In the genomic region with DNA sequence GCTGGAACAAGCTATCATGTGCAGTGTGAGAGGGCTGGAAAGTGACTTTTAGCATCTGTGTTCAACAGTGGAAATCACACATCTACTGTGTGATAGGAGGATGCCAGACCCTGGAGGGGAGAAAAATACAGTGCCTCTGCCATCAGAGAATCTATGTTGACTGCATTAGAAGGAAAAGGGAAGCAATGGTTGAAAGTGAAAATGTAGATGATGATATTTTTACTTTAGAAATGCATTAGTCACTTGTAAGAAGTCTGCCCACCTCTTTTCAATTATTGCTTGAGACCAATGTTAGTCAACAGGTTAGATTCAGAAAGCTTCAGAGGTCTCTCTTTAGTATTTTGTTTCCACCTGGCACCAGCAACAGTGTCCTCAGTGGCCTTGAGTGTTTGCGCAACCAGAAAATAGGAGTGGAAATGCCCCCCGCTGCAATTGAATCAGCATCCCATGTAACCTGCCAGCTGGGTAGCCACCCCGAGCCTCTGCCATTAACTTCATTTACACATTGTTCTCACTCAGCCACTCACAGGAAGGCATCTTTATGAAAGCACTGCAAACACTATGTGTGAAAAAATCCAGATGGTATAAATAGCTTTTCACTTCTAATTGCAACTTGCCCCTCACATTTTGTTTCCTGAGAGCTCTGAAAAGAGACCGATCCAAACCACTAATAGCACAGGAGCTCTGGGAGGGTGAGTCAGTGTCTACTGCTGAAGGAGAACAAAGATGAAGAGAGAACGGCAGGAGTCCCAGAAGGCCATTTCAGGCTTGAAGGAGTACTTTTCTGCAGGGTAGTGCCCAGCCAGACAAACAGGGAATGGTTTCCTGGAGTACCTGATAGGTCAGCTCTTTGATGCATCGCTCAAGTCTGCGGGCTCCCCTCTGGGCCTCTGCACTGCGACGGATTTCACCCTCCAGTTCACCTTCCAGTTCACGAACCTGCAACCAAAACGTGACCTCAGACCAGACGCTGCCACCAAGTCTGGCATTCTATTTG, we compare ENCODE assay signal across 8 cellular contexts.
A peak's percentile ranks its signal among the peaks of the same experiment; 100 is the strongest.
DNase-seq lines count a peak whose midpoint lies in the region; ATAC-seq and TF ChIP-seq lines count a peak whose summit lies in the region.

No MANE protein-coding gene starts in this region.

- DNase-seq in GM10266 (ENCODE audit: extremely low spot score), result peak; percentile 32
- DNase-seq in activated CD4-positive, alpha-beta memory T cell treated with anti-CD3 and anti-CD28 coated beads for 36 hours, result peak; percentile 25
- DNase-seq in ACHN, result no peak
- no peak for DNase-seq in cortex of kidney (lab: John Stamatoyannopoulos, UW)
- DNase-seq in left lobe of liver (ENCODE audit: low spot score), result no peak
- no peak for DNase-seq in SW480 (ENCODE audit: low spot score)

- no peaks in the 10 kb centered on the region for H3K36me3 Mint-ChIP-seq in activated CD4-positive, alpha-beta memory T cell treated with anti-CD3 and anti-CD28 coated beads for 36 hours

- intact Hi-C loops in activated CD4-positive, alpha-beta memory T cell treated with anti-CD3 and anti-CD28 coated beads for 36 hours (cut with micrococcal nuclease), result loop anchor here (1.0 to 5.0 kb wide), 9 partner anchors 28 to 446 kb away; partner anchors contain the start of gene IFT57

- H3K4me3 Mint-ChIP-seq in activated CD4-positive, alpha-beta memory T cell treated with anti-CD3 and anti-CD28 coated beads for 36 hours, result no peak overlapping the region

- CTCF ChIA-PET in activated CD4-positive, alpha-beta memory T cell treated with anti-CD3 and anti-CD28 coated beads for 36 hours (lab: Charles Lee), result interaction anchor here (0.9 to 2.0 kb wide), 3 partner anchors 45 to 234 kb away, joined by 3 to 6 read pairs (median 5); no protein-coding TSS in a partner anchor

- no peaks in the 10 kb centered on the region for H3K9me3 Mint-ChIP-seq in activated CD4-positive, alpha-beta memory T cell treated with anti-CD3 and anti-CD28 coated beads for 36 hours

- peaks cover 19% of the 10 kb centered on the region for H3K4me1 Mint-ChIP-seq in activated CD4-positive, alpha-beta memory T cell treated with anti-CD3 and anti-CD28 coated beads for 36 hours (ENCODE audit: low read depth)

- TF ChIP-seq CTCF in GM10266 (IDR thresholded peaks at IDR 0.05; ENCODE audit: control insufficient read depth, insufficient read depth, low read depth, missing control alignments), result no peak

- H3K27me3 Mint-ChIP-seq in activated CD4-positive, alpha-beta memory T cell treated with anti-CD3 and anti-CD28 coated beads for 36 hours, result peaks cover 16% of the 10 kb centered on the region

- POLR2A ChIA-PET in activated CD4-positive, alpha-beta memory T cell treated with anti-CD3 and anti-CD28 coated beads for 36 hours (lab: Charles Lee), result interaction anchor here (0.7 to 2.0 kb wide), 6 partner anchors 66 to 315 kb away, joined by 3 to 6 read pairs (median 4); partner anchors contain the start of gene HHLA2

- in situ Hi-C loops in ACHN (cut with HindIII; ENCODE audit: low pct_ligation_motif_present, low pct_unique_long_range_greater_than_20kb, low sequenced_read_pairs), result no loop called here

- H3K27ac Mint-ChIP-seq in activated CD4-positive, alpha-beta memory T cell treated with anti-CD3 and anti-CD28 coated beads for 36 hours, result no peak overlapping the region

- peak; percentile 59 for ATAC-seq in GM21367 (IDR thresholded peaks at IDR 0.05; ENCODE audit: unreplicated experiment)
- peak; percentile 74 for ATAC-seq in HG03460 (IDR thresholded peaks at IDR 0.05; ENCODE audit: unreplicated experiment)
- ATAC-seq in left lobe of liver, result no peak

Comparison
In these comparisons a context has a peak if more than half of its experiments do, and no peak if none do; other contexts are left out.
1. DNase-seq: peak in GM10266 (single experiment) and activated CD4-positive, alpha-beta memory T cell treated with anti-CD3 and anti-CD28 coated beads for 36 hours (single experiment); none in ACHN (single experiment), cortex of kidney (single experiment), left lobe of liver (single experiment) and SW480 (single experiment).